Comparison of ENCODE assay signal across 20 cellular contexts in the genomic region with DNA sequence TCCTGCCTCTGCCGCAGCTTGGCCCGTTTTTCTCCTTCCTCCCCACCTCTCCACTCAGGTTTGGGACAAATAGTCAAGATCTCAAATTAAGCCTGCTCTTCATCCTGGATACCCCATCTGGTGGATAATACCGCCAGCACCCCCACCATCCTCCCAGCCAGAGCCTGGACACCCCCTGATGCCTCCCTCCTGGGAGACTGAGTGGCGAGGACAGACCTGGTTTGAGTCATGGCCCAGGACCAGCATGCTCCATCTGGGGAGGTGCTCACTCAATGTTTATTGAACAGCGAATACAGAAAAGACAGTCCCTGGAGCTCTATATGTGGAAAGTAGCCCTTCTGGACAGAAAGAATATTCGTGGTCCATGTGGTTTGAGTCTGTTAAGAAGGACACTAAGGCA. TPM values are rescaled to one million over a fixed set of nuclear protein-coding genes. Genes with fewer than 3 reads are reported as not detected.
DNase-seq lines count a peak whose midpoint lies in the region; ATAC-seq and TF ChIP-seq lines count a peak whose summit lies in the region.
"Had no signal": no experiment of that assay in that cellular context is flagged by ENCODE, and none has a peak within 500 bp of the region (broad histone marks: within the 10 kb centered on the region; RNA-seq: fewer than 3 reads in every experiment).

No MANE protein-coding gene starts in this region.

- ATAC-seq in GM18505 (IDR thresholded peaks at IDR 0.05; ENCODE audit: unreplicated experiment) (no peak), T-helper 17 cell (no peak), GM19467 (IDR thresholded peaks at IDR 0.05; ENCODE audit: unreplicated experiment) (no peak)
- ATAC-seq: SK-N-SH treated with all-trans-retinoic acid at 6 μM for 48 hours had no signal

- peaks cover 9% of the 10 kb centered on the region for H3K36me3 Mint-ChIP-seq in T-helper 17 cell (ENCODE audit: low read depth)
- peaks cover 21% of the 10 kb centered on the region for H3K36me3 Mint-ChIP-seq in progenitor cell of endocrine pancreas (ENCODE audit: insufficient read depth)

- H3K9me3 ChIP-seq in T-helper 17 cell (ENCODE audit: control insufficient read depth, low read length, poor library complexity, severe bottlenecking): no peaks in the 10 kb centered on the region
- H3K9me3 ChIP-seq: neutrophil, suprapubic skin, vagina had no signal

- TF ChIP-seq CTCF in GM10248 (IDR thresholded peaks at IDR 0.05; ENCODE audit: control extremely low read depth, extremely low read depth, low read depth, missing control alignments) (no peak), progenitor cell of endocrine pancreas (IDR thresholded peaks at IDR 0.05; ENCODE audit: unreplicated experiment) (no peak)

- H3K4me1 Mint-ChIP-seq in T-helper 17 cell (peaks cover 12% of the 10 kb centered on the region), progenitor cell of endocrine pancreas (ENCODE audit: low read depth) (peaks cover 1% of the 10 kb centered on the region)

- POLR2A ChIA-PET in GM10248 (lab: Yijun Ruan, JAX): interaction anchor here (0.5 kb wide), 1 partner anchor 12 kb away, joined by 5 read pairs; no protein-coding TSS in a partner anchor

- H3K27me3 Mint-ChIP-seq in T-helper 17 cell (no peaks in the 10 kb centered on the region), progenitor cell of endocrine pancreas (no peaks in the 10 kb centered on the region)

- H3K9me3 Mint-ChIP-seq in progenitor cell of endocrine pancreas (ENCODE audit: low read depth): no peaks in the 10 kb centered on the region

- H3K27ac Mint-ChIP-seq in T-helper 17 cell (peak overlapping the region; percentile 74), progenitor cell of endocrine pancreas (peak overlapping the region; percentile 47)

- peak; percentile 45 for TF ChIP-seq POLR2A in GM18505 (IDR thresholded peaks at IDR 0.05; ENCODE audit: borderline replicate concordance, extremely low read depth, insufficient read depth, insufficient read length)

- CTCF ChIA-PET in GM10248 (lab: Yijun Ruan, JAX): interaction anchor here (1.2 to 3.3 kb wide), 6 partner anchors 12 to 83 kb away, joined by 3 to 19 read pairs (median 3); no protein-coding TSS in a partner anchor

- no peak overlapping the region for H3K4me3 Mint-ChIP-seq in T-helper 17 cell
- no peak overlapping the region for H3K4me3 Mint-ChIP-seq in progenitor cell of endocrine pancreas (ENCODE audit: low read depth)

- peak; percentile 23 for DNase-seq in GM10248 (ENCODE audit: extremely low spot score)
- no peak for DNase-seq in T-helper 17 cell
- DNase-seq in progenitor cell of endocrine pancreas (ENCODE audit: low spot score, unreplicated experiment): no peak
- DNase-seq in HK-2 (ENCODE audit: unreplicated experiment): no peak
- DNase-seq in HPDE6-E6E7 (ENCODE audit: extremely low spot score): no peak
- DNase-seq: activated CD4-positive, alpha-beta T cell treated with anti-CD3 and anti-CD28 coated beads for 4 hours; activated CD8-positive, alpha-beta memory T cell treated with anti-CD3 and anti-CD28 coated beads, Interleukin-2, amount 50 U/mL, for 4 hours; activated effector memory CD4-positive, alpha-beta T cell treated with Interleukin-2 at 50 U/mL for 16 hours; brain microvascular endothelial cell; effector CD4-positive, alpha-beta T cell; NCI-H2081 treated with DMSO at 0.1 percent for 48 hours; NCI-H82; small intestine; stimulated activated CD4-positive, alpha-beta T cell treated with anti-CD3 and anti-CD28 coated beads, Interleukin-1b, Interleukin-23, amount 100 ng/mL, for 48 hours had no signal

RNA-seq across cellular contexts. Expression of gene CTSH, which starts 23.3 kb away (rescaled TPM):
- total RNA-seq in T-helper 17 cell (100 to 1,000 TPM; 109 to 116 TPM), progenitor cell of endocrine pancreas (56.4 and 58.2 TPM in 2 replicates)

RNA-seq across cellular contexts. Expression of gene MORF4L1, which starts 48.8 kb away (rescaled TPM):
- total RNA-seq in T-helper 17 cell: 100 to 1,000 TPM; 373 to 376 TPM
- total RNA-seq in progenitor cell of endocrine pancreas: 438 and 447 TPM in 2 replicates
